In the genomic region with DNA sequence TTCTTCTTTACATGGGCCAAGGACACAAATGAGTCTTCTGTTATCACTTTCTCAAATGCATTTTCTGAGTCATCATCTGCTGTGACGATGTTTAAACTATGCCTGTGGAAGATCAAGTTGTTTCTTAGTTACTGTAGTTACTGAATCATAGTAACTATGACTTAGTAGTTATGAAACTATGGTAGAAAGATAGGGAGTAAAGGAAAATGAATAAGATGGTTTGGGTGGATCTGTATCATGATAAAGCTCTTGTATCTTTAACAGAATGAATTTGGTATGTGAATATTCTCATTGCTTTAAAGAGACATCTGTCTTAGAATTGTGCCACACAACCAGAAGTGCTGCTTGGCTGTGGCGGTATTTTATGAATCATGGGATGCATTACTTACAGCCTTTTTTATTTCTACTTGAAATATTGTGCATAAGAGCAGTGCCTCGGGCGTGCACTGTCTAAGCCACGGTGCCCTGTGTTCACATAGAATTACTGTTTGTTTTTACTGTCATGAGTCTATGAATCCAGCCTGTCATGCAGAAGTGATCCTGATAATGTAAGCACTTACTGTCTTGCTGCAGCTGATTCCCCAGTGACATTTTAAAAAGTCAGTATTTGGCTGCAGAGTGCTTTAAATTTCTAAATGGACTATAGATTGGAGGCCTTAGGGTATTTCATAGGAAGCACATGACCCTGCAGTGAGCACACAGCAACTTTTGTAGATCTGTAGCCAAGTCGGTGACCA, we compare ENCODE assay signal across 9 cellular contexts.
DNase-seq lines count a peak whose midpoint lies in the region; TF ChIP-seq lines count a peak whose summit lies in the region.
"Had no signal": no experiment of that assay in that cellular context is flagged by ENCODE, and none has a peak within 500 bp of the region (broad histone marks: within the 10 kb centered on the region; RNA-seq: fewer than 3 reads in every experiment).

No MANE protein-coding gene starts in this region.

- no peak for TF ChIP-seq POLR2A in sigmoid colon (IDR thresholded peaks at IDR 0.05)

- CTCF ChIA-PET in HEK293 (lab: Yijun Ruan, JAX): interaction anchor here (0.6 kb wide), 4 partner anchors 17 to 559 kb away, joined by 3 to 6 read pairs (median 3); no protein-coding TSS in a partner anchor

- peaks cover 12% of the 10 kb centered on the region for H3K4me1 ChIP-seq in HEK293 (ENCODE audit: control insufficient read depth, insufficient read depth, low read length)
- H3K4me1 ChIP-seq in sigmoid colon: peaks cover 0 to 29% (median 20%) of the 10 kb centered on the region in 4 donors

- POLR2A ChIA-PET in HEK293 (lab: Yijun Ruan, JAX): no interaction called here

- H3K4me3 ChIP-seq in HEK293 (ENCODE audit: low read depth, low read length) (no peak overlapping the region), sigmoid colon (no peak overlapping the region), H7 (ENCODE audit: insufficient read depth, low read depth, low read length) (no peak overlapping the region)
- H3K4me3 ChIP-seq: vagina had no signal

- WGBS in sigmoid colon, 2 donors: 36 to 59% methylated on average over 6 of the region's 6 CpGs

- H3K4me1 Mint-ChIP-seq in T-helper 2 cell treated with Interferon-gamma antibody and Interleukin-4, amounts not matched to agents 5 μg/mL and 100 μg/mL, for 36 hours (ENCODE audit: low read depth): peaks cover 46% of the 10 kb centered on the region

- H3K9me3 ChIP-seq in HEK293 (ENCODE audit: control insufficient read depth, insufficient read depth, low read depth, low read length) (no peaks in the 10 kb centered on the region), sigmoid colon (no peaks in the 10 kb centered on the region)
- H3K9me3 ChIP-seq: vagina had no signal

- peak in 2 of 4 donors; percentile 26 to 39 for TF ChIP-seq EP300 in sigmoid colon (IDR thresholded peaks at IDR 0.05)

- H3K36me3 ChIP-seq in HEK293 (ENCODE audit: control insufficient read depth in 2 of 2, insufficient read depth in 1 of 2, low read length in 2 of 2) (peaks cover 0 to 3% of the 10 kb centered on the region in 2 experiments; a peak in 1 of 3 replicates), sigmoid colon (peaks cover 0 to 11% (median 0%) of the 10 kb centered on the region in 4 donors), H7 (replicated peaks; ENCODE audit: control insufficient read depth, insufficient read depth, low read length) (no peaks in the 10 kb centered on the region; the same call in 1 of the 2 replicates)

- intact Hi-C loops in sigmoid colon (cut with DNase I): loop anchor here (5.0 kb wide), 1 partner anchor 331 kb away; the partner anchor contains the start of gene ARID1B

- H3K4me3 Mint-ChIP-seq in T-helper 2 cell treated with Interferon-gamma antibody and Interleukin-4, amounts not matched to agents 5 μg/mL and 100 μg/mL, for 36 hours: peak overlapping the region; percentile 25

- peaks cover 26% of the 10 kb centered on the region for H3K36me3 Mint-ChIP-seq in T-helper 2 cell treated with Interferon-gamma antibody and Interleukin-4, amounts not matched to agents 5 μg/mL and 100 μg/mL, for 36 hours (ENCODE audit: low read depth)

- DNase-seq in T-helper 2 cell treated with Interferon-gamma antibody and Interleukin-4, amounts not matched to agents 5 μg/mL and 100 μg/mL, for 36 hours (ENCODE audit: low spot score): peak; percentile 44
- peak; percentile 78 for DNase-seq in fibroblast of the conjunctiva (ENCODE audit: low read depth)
- no peak for DNase-seq in sigmoid colon
- no peak for DNase-seq in H7
- DNase-seq in HuH-7.5 (ENCODE audit: low spot score): no peak
- no peak for DNase-seq in cerebellum (ENCODE audit: low spot score)
- no peak for DNase-seq in NOMO-1 treated with dmso at 0.1 percent for 144 hours (lab: John Stamatoyannopoulos, UW; ENCODE audit: unreplicated experiment)

- H3K27ac ChIP-seq in HEK293 (ENCODE audit: extremely low read depth, low read depth, low read length): peak overlapping the region; percentile 8; the same call in 1 of the 2 replicates
- H3K27ac ChIP-seq in sigmoid colon: peak overlapping the region; percentile 52 to 73 (median 72)
- H3K27ac ChIP-seq: vagina had no signal

- no peaks in the 10 kb centered on the region for H3K27me3 ChIP-seq in sigmoid colon
- H3K27me3 ChIP-seq in H7 (ENCODE audit: control insufficient read depth, insufficient read depth, low read length): no peaks in the 10 kb centered on the region
- H3K27me3 ChIP-seq: vagina had no signal

- H3K27ac Mint-ChIP-seq in T-helper 2 cell treated with Interferon-gamma antibody and Interleukin-4, amounts not matched to agents 5 μg/mL and 100 μg/mL, for 36 hours: peak overlapping the region; percentile 79

- no peak for TF ChIP-seq CTCF in HEK293 (tag by site-specific recombination; IDR thresholded peaks at IDR 0.05)
- TF ChIP-seq CTCF in sigmoid colon (IDR thresholded peaks at IDR 0.05): no peak

- no peaks in the 10 kb centered on the region for H3K27me3 Mint-ChIP-seq in T-helper 2 cell treated with Interferon-gamma antibody and Interleukin-4, amounts not matched to agents 5 μg/mL and 100 μg/mL, for 36 hours (ENCODE audit: low read depth)

- H3K9me3 Mint-ChIP-seq in T-helper 2 cell treated with Interferon-gamma antibody and Interleukin-4, amounts not matched to agents 5 μg/mL and 100 μg/mL, for 36 hours: no peaks in the 10 kb centered on the region

TF ChIP-seq in HEK293, 187 proteins besides CTCF, POLR2A, EP300 and RAD21 (continues in another document):
- peak; percentile 62; the same call in 1 of the 2 replicates for TF ChIP-seq TRIM28 (IDR thresholded peaks at IDR 0.05; ENCODE audit: borderline replicate concordance, low read length)
- TF ChIP-seq TCF7L2 (IDR thresholded peaks at IDR 0.05; ENCODE audit: borderline replicate concordance, low read depth, low read length): peak; percentile 50; the same call in 1 of the 2 replicates
- TF ChIP-seq, protein P1, sequence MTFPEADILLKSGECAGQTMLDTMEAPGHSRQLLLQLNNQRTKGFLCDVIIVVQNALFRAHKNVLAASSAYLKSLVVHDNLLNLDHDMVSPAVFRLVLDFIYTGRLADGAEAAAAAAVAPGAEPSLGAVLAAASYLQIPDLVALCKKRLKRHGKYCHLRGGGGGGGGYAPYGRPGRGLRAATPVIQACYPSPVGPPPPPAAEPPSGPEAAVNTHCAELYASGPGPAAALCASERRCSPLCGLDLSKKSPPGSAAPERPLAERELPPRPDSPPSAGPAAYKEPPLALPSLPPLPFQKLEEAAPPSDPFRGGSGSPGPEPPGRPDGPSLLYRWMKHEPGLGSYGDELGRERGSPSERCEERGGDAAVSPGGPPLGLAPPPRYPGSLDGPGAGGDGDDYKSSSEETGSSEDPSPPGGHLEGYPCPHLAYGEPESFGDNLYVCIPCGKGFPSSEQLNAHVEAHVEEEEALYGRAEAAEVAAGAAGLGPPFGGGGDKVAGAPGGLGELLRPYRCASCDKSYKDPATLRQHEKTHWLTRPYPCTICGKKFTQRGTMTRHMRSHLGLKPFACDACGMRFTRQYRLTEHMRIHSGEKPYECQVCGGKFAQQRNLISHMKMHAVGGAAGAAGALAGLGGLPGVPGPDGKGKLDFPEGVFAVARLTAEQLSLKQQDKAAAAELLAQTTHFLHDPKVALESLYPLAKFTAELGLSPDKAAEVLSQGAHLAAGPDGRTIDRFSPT (tag by site-specific recombination; IDR thresholded peaks at IDR 0.05): no peak
- TF ChIP-seq FEZF1 (tag by site-specific recombination; IDR thresholded peaks at IDR 0.05): peak; percentile 85
- TF ChIP-seq ZNF654 (tag by site-specific recombination; IDR thresholded peaks at IDR 0.05; ENCODE audit: low read depth): 0 out of 2 replicates have a peak, but pooled peaks have one; percentile 3
- TF ChIP-seq ZNF24 (tag by site-specific recombination; IDR thresholded peaks at IDR 0.05): 0 out of 2 replicates have a peak, but pooled peaks have one; percentile 39
- TF ChIP-seq, protein P2, sequence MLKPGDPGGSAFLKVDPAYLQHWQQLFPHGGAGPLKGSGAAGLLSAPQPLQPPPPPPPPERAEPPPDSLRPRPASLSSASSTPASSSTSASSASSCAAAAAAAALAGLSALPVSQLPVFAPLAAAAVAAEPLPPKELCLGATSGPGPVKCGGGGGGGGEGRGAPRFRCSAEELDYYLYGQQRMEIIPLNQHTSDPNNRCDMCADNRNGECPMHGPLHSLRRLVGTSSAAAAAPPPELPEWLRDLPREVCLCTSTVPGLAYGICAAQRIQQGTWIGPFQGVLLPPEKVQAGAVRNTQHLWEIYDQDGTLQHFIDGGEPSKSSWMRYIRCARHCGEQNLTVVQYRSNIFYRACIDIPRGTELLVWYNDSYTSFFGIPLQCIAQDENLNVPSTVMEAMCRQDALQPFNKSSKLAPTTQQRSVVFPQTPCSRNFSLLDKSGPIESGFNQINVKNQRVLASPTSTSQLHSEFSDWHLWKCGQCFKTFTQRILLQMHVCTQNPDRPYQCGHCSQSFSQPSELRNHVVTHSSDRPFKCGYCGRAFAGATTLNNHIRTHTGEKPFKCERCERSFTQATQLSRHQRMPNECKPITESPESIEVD (tag by site-specific recombination; IDR thresholded peaks at IDR 0.05): peak; percentile 95
- TF ChIP-seq ZNF18 (tag by site-specific recombination; IDR thresholded peaks at IDR 0.05): peak; percentile 58
- TF ChIP-seq SP3 (tag by site-specific recombination; IDR thresholded peaks at IDR 0.05): no peak
- peak; percentile 16 for TF ChIP-seq SETDB1 (IDR thresholded peaks at IDR 0.05; ENCODE audit: insufficient read length, low read length)
- TF ChIP-seq ZNF670 (tag by site-specific recombination; IDR thresholded peaks at IDR 0.05; ENCODE audit: low read depth): no peak

Comparison
In these comparisons a context has a peak if more than half of its experiments do, and no peak if none do; other contexts are left out.
1. DNase-seq: peak in T-helper 2 cell treated with Interferon-gamma antibody and Interleukin-4, amounts not matched to agents 5 μg/mL and 100 μg/mL, for 36 hours (single experiment) and fibroblast of the conjunctiva (single experiment); none in sigmoid colon (single experiment), H7 (single experiment), HuH-7.5 (single experiment), cerebellum (single experiment) and NOMO-1 treated with dmso at 0.1 percent for 144 hours (single experiment).